ENCODE assay signal across 12 cellular contexts in genomic region chr16:67883146-67883871, GRCh38. TPM values are rescaled to one million over a fixed set of nuclear protein-coding genes. Genes with fewer than 3 reads are reported as not detected.
A peak's percentile ranks its signal among the peaks of the same experiment; 100 is the strongest.
DNase-seq lines count a peak whose midpoint lies in the region; ATAC-seq and TF ChIP-seq lines count a peak whose summit lies in the region.
"Had no signal": no experiment of that assay in that cellular context is flagged by ENCODE, and none has a peak within 500 bp of the region (broad histone marks: within the 10 kb centered on the region; RNA-seq: fewer than 3 reads in every experiment).

No MANE protein-coding gene starts in this region.

- no peak overlapping the region for H3K4me3 Mint-ChIP-seq in activated CD4-positive, alpha-beta T cell treated with anti-CD3 and anti-CD28 coated beads for 36 hours
- H3K4me3 Mint-ChIP-seq in HFFc6, result no peak overlapping the region

- H3K4me1 ChIP-seq in left ventricle myocardium inferior (peaks cover 56% of the 10 kb centered on the region), thoracic aorta (ENCODE audit: control insufficient read depth in 1 of 2, low read depth in 2 of 2) (peaks cover 4 to 17% of the 10 kb centered on the region in 2 donors)
- H3K4me1 ChIP-seq: BLaER1 had no signal

- TF ChIP-seq CTCF in left ventricle myocardium inferior (IDR thresholded peaks at IDR 0.05; ENCODE audit: borderline replicate concordance), result no peak
- TF ChIP-seq CTCF in thoracic aorta (IDR thresholded peaks at IDR 0.05), result no peak
- no peak for TF ChIP-seq CTCF in HFFc6 (IDR thresholded peaks at IDR 0.05)

- CTCF ChIA-PET in activated CD4-positive, alpha-beta T cell treated with anti-CD3 and anti-CD28 coated beads for 36 hours (lab: Charles Lee), result interaction anchor here (0.5 to 3.6 kb wide), 35 partner anchors 9 to 501 kb away, joined by 3 to 21 read pairs (median 4); partner anchors contain the start of genes CTRL, DPEP2, EDC4 and NFATC3

- H3K27ac ChIP-seq in left ventricle myocardium inferior (replicated peaks), result peak overlapping the region; percentile 93
- peak overlapping the region; percentile 93 for H3K27ac ChIP-seq in layer of hippocampus (ENCODE audit: low read depth, low read length)
- no peak overlapping the region for H3K27ac ChIP-seq in thoracic aorta
- H3K27ac ChIP-seq: BLaER1 had no signal

- DNase-seq in left ventricle myocardium inferior (no peak), left ventricle myocardium superior (no peak), SW480 (ENCODE audit: low spot score) (peak; percentile 13), thoracic aorta (ENCODE audit: low spot score) (no peak), NCI-H2081 (lab: John Stamatoyannopoulos, UW) (no peak), HFFc6 (no peak)
- DNase-seq in activated CD4-positive, alpha-beta T cell treated with anti-CD3 and anti-CD28 coated beads for 36 hours, result no peak
- DNase-seq: GDM1 had no signal

- POLR2A ChIA-PET in activated CD4-positive, alpha-beta T cell treated with anti-CD3 and anti-CD28 coated beads for 36 hours (lab: Charles Lee), result interaction anchor here (0.5 to 0.7 kb wide), 2 partner anchors 14 to 216 kb away, joined by 3 read pairs; no protein-coding TSS in a partner anchor

- H3K4me3 ChIP-seq in left ventricle myocardium inferior (peak overlapping the region; percentile 29), thoracic aorta (no peak overlapping the region)
- H3K4me3 ChIP-seq: BLaER1 had no signal

- H3K9me3 ChIP-seq in left ventricle myocardium inferior (replicated peaks) (no peaks in the 10 kb centered on the region), thoracic aorta (no peaks in the 10 kb centered on the region)
- H3K9me3 ChIP-seq: BLaER1 had no signal

- H3K9me3 Mint-ChIP-seq in activated CD4-positive, alpha-beta T cell treated with anti-CD3 and anti-CD28 coated beads for 36 hours (ENCODE audit: low read depth), result no peaks in the 10 kb centered on the region
- no peaks in the 10 kb centered on the region for H3K9me3 Mint-ChIP-seq in HFFc6

- intact Hi-C loops in left ventricle myocardium inferior (cut with micrococcal nuclease), result no loop called here
- intact Hi-C loops in left ventricle myocardium superior (cut with micrococcal nuclease), result no loop called here
- intact Hi-C loops in activated CD4-positive, alpha-beta T cell treated with anti-CD3 and anti-CD28 coated beads for 36 hours (cut with DNase I, micrococcal nuclease), result loop anchor here (1.0 to 2.0 kb wide), 3 partner anchors 45 to 157 kb away; no protein-coding TSS in a partner anchor

- no peak for ATAC-seq in left ventricle myocardium superior
- peak; percentile 38 for ATAC-seq in thoracic aorta (ENCODE audit: insufficient number of reproducible peaks, low FRiP score, low read depth)
- no peak for ATAC-seq in activated CD4-positive, alpha-beta T cell treated with anti-CD3 and anti-CD28 coated beads for 36 hours

- H3K27me3 Mint-ChIP-seq in activated CD4-positive, alpha-beta T cell treated with anti-CD3 and anti-CD28 coated beads for 36 hours, result no peaks in the 10 kb centered on the region
- peaks cover 12% of the 10 kb centered on the region for H3K27me3 Mint-ChIP-seq in HFFc6 (ENCODE audit: insufficient read depth)

- peaks cover 61% of the 10 kb centered on the region for H3K36me3 ChIP-seq in left ventricle myocardium inferior
- H3K36me3 ChIP-seq in thoracic aorta, result peaks cover 44% of the 10 kb centered on the region

- H3K4me1 Mint-ChIP-seq in activated CD4-positive, alpha-beta T cell treated with anti-CD3 and anti-CD28 coated beads for 36 hours, result no peaks in the 10 kb centered on the region
- H3K4me1 Mint-ChIP-seq in HFFc6 (ENCODE audit: low read depth), result peaks cover 16% of the 10 kb centered on the region

- H3K36me3 Mint-ChIP-seq in activated CD4-positive, alpha-beta T cell treated with anti-CD3 and anti-CD28 coated beads for 36 hours (ENCODE audit: low read depth), result peaks cover 29% of the 10 kb centered on the region
- H3K36me3 Mint-ChIP-seq in HFFc6 (ENCODE audit: low read depth), result peaks cover 27% of the 10 kb centered on the region

- H3K27ac Mint-ChIP-seq in activated CD4-positive, alpha-beta T cell treated with anti-CD3 and anti-CD28 coated beads for 36 hours, result no peak overlapping the region
- no peak overlapping the region for H3K27ac Mint-ChIP-seq in HFFc6

- H3K27me3 ChIP-seq in left ventricle myocardium inferior (ENCODE audit: low read depth) (no peaks in the 10 kb centered on the region), layer of hippocampus (ENCODE audit: control insufficient read depth, insufficient read depth, low read length) (no peaks in the 10 kb centered on the region), thoracic aorta (replicated peaks; ENCODE audit: insufficient read depth) (no peaks in the 10 kb centered on the region)
- H3K27me3 ChIP-seq: BLaER1 had no signal

RNA-seq across cellular contexts. Expression of gene NRN1L, which starts 1.4 kb away (rescaled TPM):
- total RNA-seq in left ventricle myocardium inferior, result 0.49 TPM
- not detected for total RNA-seq in left ventricle myocardium superior
- not detected for total RNA-seq in thoracic aorta
- not detected for total RNA-seq in activated CD4-positive, alpha-beta T cell treated with anti-CD3 and anti-CD28 coated beads for 36 hours
- under 1 TPM in 3 of 6 experiments, not detected in 3; 0.25 to 0.51 (median 0.38) TPM for total RNA-seq in HFFc6 (2021; fragmentation: NEBNext Ultra II Directional; extraction: Animal tissue kit (Norgen Biotek cat#: 25700))
- total RNA-seq: lung microvascular endothelial cell, posterior vena cava had no signal

RNA-seq across cellular contexts. Expression of gene PSKH1, which starts 9.7 kb away (rescaled TPM):
- total RNA-seq in left ventricle myocardium inferior, result 19.5 TPM
- 18.1 TPM for total RNA-seq in left ventricle myocardium superior
- total RNA-seq in thoracic aorta, result 10 to 100 TPM; 24.1 to 36.0 TPM
- 10 to 100 TPM; 11.7 to 11.9 TPM for total RNA-seq in activated CD4-positive, alpha-beta T cell treated with anti-CD3 and anti-CD28 coated beads for 36 hours
- 10 to 100 TPM; 25.2 to 34.1 (median 29.3) TPM for total RNA-seq in HFFc6 (2021; fragmentation: NEBNext Ultra II Directional; extraction: Animal tissue kit (Norgen Biotek cat#: 25700))

RNA-seq across cellular contexts. Expression of gene EDC4, which starts 10.5 kb away (rescaled TPM):
- 33.2 TPM for total RNA-seq in left ventricle myocardium inferior
- total RNA-seq in left ventricle myocardium superior, result 31.8 TPM
- 10 to 100 TPM; 57.4 to 61.0 TPM for total RNA-seq in thoracic aorta
- 10 to 100 TPM; 92.8 to 96.9 TPM for total RNA-seq in activated CD4-positive, alpha-beta T cell treated with anti-CD3 and anti-CD28 coated beads for 36 hours
- 10 to 100 TPM; 60.2 to 81.0 (median 63.6) TPM for total RNA-seq in HFFc6 (2021; fragmentation: NEBNext Ultra II Directional; extraction: Animal tissue kit (Norgen Biotek cat#: 25700))

RNA-seq across cellular contexts. Expression of gene CENPT, which starts 35.8 kb away (rescaled TPM):
- total RNA-seq in left ventricle myocardium inferior, result 20.2 TPM
- total RNA-seq in left ventricle myocardium superior, result 20.8 TPM
- 10 to 100 TPM; 59.6 to 70.9 TPM for total RNA-seq in thoracic aorta
- 10 to 100 TPM; 34.9 to 48.6 TPM for total RNA-seq in activated CD4-positive, alpha-beta T cell treated with anti-CD3 and anti-CD28 coated beads for 36 hours
- total RNA-seq in HFFc6 (2021; fragmentation: NEBNext Ultra II Directional; extraction: Animal tissue kit (Norgen Biotek cat#: 25700)), result 10 to 100 TPM; 51.2 to 64.2 (median 59.7) TPM

RNA-seq across cellular contexts. Expression of gene NUTF2, which starts 36.6 kb away (rescaled TPM):
- 73.6 TPM for total RNA-seq in left ventricle myocardium inferior
- 84.4 TPM for total RNA-seq in left ventricle myocardium superior
- 100 to 1,000 TPM in 1 of 2 donors, 10 to 100 TPM in 1; 79.0 to 172 TPM for total RNA-seq in thoracic aorta
- total RNA-seq in activated CD4-positive, alpha-beta T cell treated with anti-CD3 and anti-CD28 coated beads for 36 hours, result 100 to 1,000 TPM; 156 to 249 TPM
- 100 to 1,000 TPM; 182 to 195 (median 185) TPM for total RNA-seq in HFFc6 (2021; fragmentation: NEBNext Ultra II Directional; extraction: Animal tissue kit (Norgen Biotek cat#: 25700))

Comparison
In these comparisons a context has a peak if more than half of its experiments do, and no peak if none do; other contexts are left out.
1. H3K27ac ChIP-seq: peak in left ventricle myocardium inferior (single experiment) and layer of hippocampus (single experiment); none in thoracic aorta (0 of 2).
2. intact Hi-C loops: an anchor here in activated CD4-positive, alpha-beta T cell treated with anti-CD3 and anti-CD28 coated beads for 36 hours (1.0 to 2.0 kb wide); none called in left ventricle myocardium inferior and left ventricle myocardium superior.